8 cellular contexts compared by ENCODE assay signal in the genomic region with DNA sequence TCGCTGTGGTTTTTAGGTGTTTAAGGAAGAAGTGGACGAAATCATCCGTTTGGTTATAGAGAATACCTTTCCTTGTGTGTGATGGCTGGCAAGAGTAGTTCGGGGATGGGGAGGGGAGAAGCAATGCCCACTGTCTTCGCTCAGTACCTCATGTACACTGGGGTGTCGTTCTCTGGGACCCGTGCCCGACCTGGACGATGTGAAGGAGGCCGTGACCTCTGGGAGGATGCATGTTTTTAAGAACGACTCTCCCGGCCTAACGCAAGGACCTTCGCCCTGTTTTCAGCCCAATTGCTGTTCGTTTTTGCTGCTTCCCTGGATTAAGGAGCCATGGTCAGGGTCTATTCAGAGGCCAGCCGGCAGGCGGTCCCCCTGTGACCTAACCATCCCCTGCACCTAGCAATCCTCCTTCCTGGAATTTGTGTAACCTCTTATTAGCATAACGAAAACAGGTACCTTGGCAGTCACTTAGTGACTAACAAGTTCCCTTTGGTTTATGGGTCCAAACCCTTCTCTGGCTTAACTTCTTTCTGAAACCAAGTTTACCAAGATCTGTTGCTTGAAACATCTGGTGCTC. TPM values are rescaled to one million over a fixed set of nuclear protein-coding genes. Genes with fewer than 3 reads are reported as not detected.
A peak's percentile ranks its signal among the peaks of the same experiment; 100 is the strongest.
DNase-seq lines count a peak whose midpoint lies in the region; ATAC-seq, FAIRE-seq and TF ChIP-seq lines count a peak whose summit lies in the region.

No MANE protein-coding gene starts in this region.

- 23% methylated on average over 18 of the region's 18 CpGs for WGBS in esophagus muscularis mucosa

- no peak for TF ChIP-seq EP300 in esophagus muscularis mucosa (IDR thresholded peaks at IDR 0.05)

- no peak overlapping the region for H3K27ac ChIP-seq in SU-DHL-6 (ENCODE audit: low read depth, low read length)
- H3K27ac ChIP-seq in esophagus muscularis mucosa (replicated peaks in 1 of 4): no peak overlapping the region
- H3K27ac ChIP-seq in gastrocnemius medialis: peak overlapping the region in 1 of 4 donors; percentile 25

- intact Hi-C loops in esophagus muscularis mucosa (cut with DNase I) (no loop called here), gastrocnemius medialis (cut with DNase I; ENCODE audit: low total_unique reads) (no loop called here)

- H3K9ac ChIP-seq in SU-DHL-6 (ENCODE audit: low read length): no peak overlapping the region

- FAIRE-seq in GM18507 (lab: Jason Lieb, UNC): peak; percentile 53

- H3K9me3 ChIP-seq in SU-DHL-6 (ENCODE audit: insufficient read depth, low read length) (no peaks in the 10 kb centered on the region), esophagus muscularis mucosa (no peaks in the 10 kb centered on the region), gastrocnemius medialis (no peaks in the 10 kb centered on the region)

- H4K20me1 ChIP-seq in SU-DHL-6 (ENCODE audit: low read depth, low read length): no peaks in the 10 kb centered on the region

- DNase-seq in GM18507 (ENCODE audit: extremely low spot score, insufficient read length, low read depth): no peak
- no peak for DNase-seq in esophagus muscularis mucosa (ENCODE audit: extremely low spot score)
- no peak for DNase-seq in gastrocnemius medialis
- no peak for DNase-seq in putamen (ENCODE audit: low spot score)
- DNase-seq in globus pallidus (ENCODE audit: low spot score): no peak

- H3K4me2 ChIP-seq in SU-DHL-6 (ENCODE audit: low read depth, low read length, poor library complexity, severe bottlenecking): peak overlapping the region; percentile 61

- peaks cover 8% of the 10 kb centered on the region; the same call in 1 of the 2 replicates for H3F3A ChIP-seq in SU-DHL-6 (ENCODE audit: insufficient read depth)

- H3K4me3 ChIP-seq in SU-DHL-6 (ENCODE audit: insufficient read depth, low read length, poor library complexity, severe bottlenecking) (peak overlapping the region; percentile 55), esophagus muscularis mucosa (peak overlapping the region; percentile 55 to 72 (median 58)), gastrocnemius medialis (peak overlapping the region; percentile 45 to 60 (median 53))

- ATAC-seq in gastrocnemius medialis: no peak
- no peak for ATAC-seq in GM19397 (IDR thresholded peaks at IDR 0.05; ENCODE audit: unreplicated experiment)
- no peak for ATAC-seq in HG02571 (IDR thresholded peaks at IDR 0.05; ENCODE audit: unreplicated experiment)

- peaks cover 9 to 22% (median 19%) of the 10 kb centered on the region in 4 donors for H3K4me1 ChIP-seq in esophagus muscularis mucosa
- H3K4me1 ChIP-seq in gastrocnemius medialis: peaks cover 0 to 3% of the 10 kb centered on the region in 2 donors

- TF ChIP-seq POLR2A in esophagus muscularis mucosa (IDR thresholded peaks at IDR 0.05; ENCODE audit: low read depth): no peak
- no peak for TF ChIP-seq POLR2A in gastrocnemius medialis (IDR thresholded peaks at IDR 0.05)

- H3K9me2 ChIP-seq in SU-DHL-6 (replicated peaks; ENCODE audit: insufficient read depth, low read length): no peaks in the 10 kb centered on the region

- in situ Hi-C loops in gastrocnemius medialis (cut with MboI; ENCODE audit: low sequenced_read_pairs in 4 of 4): no loop called here

- H3K27me3 ChIP-seq in SU-DHL-6 (ENCODE audit: low read length): no peaks in the 10 kb centered on the region
- H3K27me3 ChIP-seq in esophagus muscularis mucosa: peaks cover 0 to 56% (median 6%) of the 10 kb centered on the region in 4 donors
- H3K27me3 ChIP-seq in gastrocnemius medialis: peaks cover 34 to 44% (median 37%) of the 10 kb centered on the region in 3 donors

- TF ChIP-seq CTCF in SU-DHL-6 (IDR thresholded peaks at IDR 0.05; ENCODE audit: insufficient read depth, low read length, poor library complexity, severe bottlenecking): no peak
- TF ChIP-seq CTCF in esophagus muscularis mucosa (IDR thresholded peaks at IDR 0.05): no peak
- no peak for TF ChIP-seq CTCF in gastrocnemius medialis (IDR thresholded peaks at IDR 0.05 in 4 of 5, conservative IDR thresholded peaks at IDR 0.05 in 1 of 5)

- no peaks in the 10 kb centered on the region for H3K79me2 ChIP-seq in SU-DHL-6 (ENCODE audit: insufficient read depth, low read length)

- H3K36me3 ChIP-seq in SU-DHL-6 (ENCODE audit: low read length) (no peaks in the 10 kb centered on the region), esophagus muscularis mucosa (no peaks in the 10 kb centered on the region), gastrocnemius medialis (no peaks in the 10 kb centered on the region)

- H2AFZ ChIP-seq in SU-DHL-6 (ENCODE audit: low read depth, low read length, severe bottlenecking): no peak overlapping the region

RNA-seq across cellular contexts. Expression of a gene that starts 1.3 kb away (rescaled TPM):
- total RNA-seq in esophagus muscularis mucosa (1 to 10 TPM; 1.5 to 2.7 (median 2.5) TPM), gastrocnemius medialis (1 to 10 TPM; 1.1 to 6.2 (median 1.7) TPM)

RNA-seq across cellular contexts. Expression of a gene that starts 47.2 kb away (rescaled TPM):
- total RNA-seq in esophagus muscularis mucosa (100 to 1,000 TPM; 158 to 220 (median 202) TPM), gastrocnemius medialis (100 to 1,000 TPM; 155 to 242 (median 166) TPM)

RNA-seq across cellular contexts. Expression of a gene that starts 48.2 kb away (rescaled TPM):
- total RNA-seq in esophagus muscularis mucosa (10 to 100 TPM; 51.5 to 78.5 (median 60.3) TPM), gastrocnemius medialis (10 to 100 TPM; 42.0 to 60.1 (median 48.8) TPM)
